ENCODE assay signal across 8 cellular contexts in the genomic region with DNA sequence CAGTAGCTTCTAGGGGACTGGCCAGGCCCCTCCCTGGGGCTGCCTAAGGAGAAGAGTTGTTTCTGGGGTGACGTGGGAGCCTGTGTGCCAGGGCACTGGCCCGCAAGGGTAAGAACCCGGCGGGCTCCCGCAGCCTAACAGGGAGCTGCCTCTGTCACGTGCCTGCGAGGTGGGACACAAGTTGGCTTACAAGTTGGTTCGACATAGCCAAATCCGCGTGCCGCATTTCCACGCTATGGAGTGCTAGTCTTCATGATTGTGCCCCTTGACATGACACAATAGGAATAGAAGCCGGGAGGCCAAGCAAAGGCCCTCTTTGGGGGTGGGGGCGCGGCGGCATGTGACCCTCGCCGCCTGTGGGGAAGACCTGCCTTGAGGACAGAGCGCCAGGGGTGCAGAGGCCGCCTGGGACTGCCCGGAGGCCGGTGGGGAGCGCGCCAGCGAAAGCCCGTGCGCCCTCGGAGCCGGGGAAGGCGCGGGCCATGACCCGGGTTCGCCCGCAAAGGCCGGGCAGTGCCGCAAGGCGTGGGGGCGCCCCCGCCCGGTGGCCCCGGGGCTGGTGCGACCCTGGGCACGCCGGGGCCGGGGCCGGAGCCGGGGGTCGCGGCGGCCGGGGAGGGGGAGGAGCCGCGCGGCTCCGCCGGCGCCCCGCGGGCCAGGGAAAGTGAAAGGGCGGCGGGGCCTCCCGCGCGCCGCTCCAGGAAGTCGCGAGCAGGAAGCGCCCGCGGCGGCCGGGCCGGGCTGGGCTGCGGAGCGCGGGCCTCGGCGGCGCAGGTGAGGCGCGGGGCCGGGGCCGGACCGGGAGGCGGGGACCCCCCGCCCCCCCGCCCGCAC. TPM values are rescaled to one million over a fixed set of nuclear protein-coding genes. Genes with fewer than 3 reads are reported as not detected.
DNase-seq lines count a peak whose midpoint lies in the region; ATAC-seq and TF ChIP-seq lines count a peak whose summit lies in the region.

A gene (plus strand): TSS at position 702 of the 834 bp plus-strand sequence. CDS start 4,603 bp downstream, outside the sequence.

- peak within 1 kb of the TSS; percentile 88 for H3K4me3 ChIP-seq in coronary artery
- H3K4me3 ChIP-seq in lower lobe of right lung = peak within 1 kb of the TSS; percentile 85
- H3K4me3 ChIP-seq in stomach = peak within 1 kb of the TSS; percentile 85 to 93 (median 90)

- H3K36me3 Mint-ChIP-seq in T-helper 2 cell treated with Interferon-gamma antibody and Interleukin-4, amounts not matched to agents 5 μg/mL and 100 μg/mL, for 36 hours (ENCODE audit: low read depth) = peaks cover 7% of the 10 kb centered on the region

- H3K9me3 Mint-ChIP-seq in T-helper 2 cell treated with Interferon-gamma antibody and Interleukin-4, amounts not matched to agents 5 μg/mL and 100 μg/mL, for 36 hours = no peaks in the 10 kb centered on the region

- H3K27me3 Mint-ChIP-seq in T-helper 2 cell treated with Interferon-gamma antibody and Interleukin-4, amounts not matched to agents 5 μg/mL and 100 μg/mL, for 36 hours (ENCODE audit: low read depth) = peaks cover 22% of the 10 kb centered on the region

- no peak for TF ChIP-seq POLR2A in stomach (IDR thresholded peaks at IDR 0.05)

- H3K4me1 ChIP-seq in lower lobe of right lung (peaks cover 34% of the 10 kb centered on the region), stomach (peaks cover 17 to 47% (median 36%) of the 10 kb centered on the region in 4 donors)

- peak within 1 kb of the TSS; percentile 81 for H3K27ac Mint-ChIP-seq in T-helper 2 cell treated with Interferon-gamma antibody and Interleukin-4, amounts not matched to agents 5 μg/mL and 100 μg/mL, for 36 hours

- ATAC-seq in HG02884 (IDR thresholded peaks at IDR 0.05; ENCODE audit: unreplicated experiment) (peak; percentile 43), lower lobe of right lung (peak; percentile 44 to 46)

- H3K4me1 Mint-ChIP-seq in T-helper 2 cell treated with Interferon-gamma antibody and Interleukin-4, amounts not matched to agents 5 μg/mL and 100 μg/mL, for 36 hours (ENCODE audit: low read depth) = peaks cover 11% of the 10 kb centered on the region

- TF ChIP-seq EP300 in stomach (IDR thresholded peaks at IDR 0.05) = no peak

- 10 to 17% (median 12%) methylated on average over 47 to 88 of the region's 88 CpGs for WGBS in stomach, 5 donors

- no peak for TF ChIP-seq CTCF in coronary artery (IDR thresholded peaks at IDR 0.05)
- no peak for TF ChIP-seq CTCF in lower lobe of right lung (IDR thresholded peaks at IDR 0.05)
- TF ChIP-seq CTCF in stomach (IDR thresholded peaks at IDR 0.05) = no peak

- no peaks in the 10 kb centered on the region for H3K9me3 ChIP-seq in lower lobe of right lung
- no peaks in the 10 kb centered on the region for H3K9me3 ChIP-seq in stomach

- H3K4me3 Mint-ChIP-seq in T-helper 2 cell treated with Interferon-gamma antibody and Interleukin-4, amounts not matched to agents 5 μg/mL and 100 μg/mL, for 36 hours = peak within 1 kb of the TSS; percentile 84

- DNase-seq in NCI-H748 (lab: John Stamatoyannopoulos, UW; ENCODE audit: unreplicated experiment) (peak; percentile 53), NCI-H748 treated with DMSO at 0.1 percent for 48 hours (lab: John Stamatoyannopoulos, UW) (no peak), coronary artery (ENCODE audit: low spot score) (peak; percentile 75), lower lobe of right lung (peak; percentile 62), stomach (peak; percentile 64), EL (no peak)
- peak; percentile 40 for DNase-seq in T-helper 2 cell treated with Interferon-gamma antibody and Interleukin-4, amounts not matched to agents 5 μg/mL and 100 μg/mL, for 36 hours (ENCODE audit: low spot score)

- H3K27ac ChIP-seq in coronary artery (peak within 1 kb of the TSS; percentile 77 to 80), lower lobe of right lung (peak within 1 kb of the TSS; percentile 88), stomach (peak within 1 kb of the TSS; percentile 86 to 94 (median 90))

- H3K36me3 ChIP-seq in lower lobe of right lung = peaks cover 11% of the 10 kb centered on the region
- H3K36me3 ChIP-seq in stomach = peaks cover 0 to 10% (median 5%) of the 10 kb centered on the region in 4 donors

- no peaks in the 10 kb centered on the region for H3K27me3 ChIP-seq in lower lobe of right lung (ENCODE audit: low read depth)
- H3K27me3 ChIP-seq in stomach = no peaks in the 10 kb centered on the region

- intact Hi-C loops in lower lobe of right lung (cut with DNase I) = no loop called here
- intact Hi-C loops in stomach (cut with DNase I; ENCODE audit: low total_unique reads) = no loop called here

RNA-seq across cellular contexts. Expression of the gene that starts here (rescaled TPM):
- total RNA-seq in lower lobe of right lung = 28.9 TPM
- total RNA-seq in stomach = 10 to 100 TPM in 4 of 5 donors, 1 to 10 TPM in 1; 9.8 to 72.9 (median 23.9) TPM
- 10 to 100 TPM; 10.3 to 12.4 (median 11.3) TPM for polyA plus RNA-seq in stomach

Comparison
In these comparisons a context has a peak if more than half of its experiments do, and no peak if none do; other contexts are left out.
1. DNase-seq: peak in NCI-H748 (single experiment), T-helper 2 cell treated with Interferon-gamma antibody and Interleukin-4, amounts not matched to agents 5 μg/mL and 100 μg/mL, for 36 hours (single experiment), coronary artery (single experiment), lower lobe of right lung (single experiment) and stomach (single experiment); none in NCI-H748 treated with DMSO at 0.1 percent for 48 hours (single experiment) and EL (single experiment).
2. Peak in every context shown above with its lines, with median percentiles within 50 percentile points of each other: H3K27ac ChIP-seq and H3K4me3 ChIP-seq.